Comparison of ENCODE assay signal across 9 cellular contexts in genomic region chr22:40635008-40635939, GRCh38. TPM values are rescaled to one million over a fixed set of nuclear protein-coding genes. Genes with fewer than 3 reads are reported as not detected.
DNase-seq lines count a peak whose midpoint lies in the region; ATAC-seq and TF ChIP-seq lines count a peak whose summit lies in the region.
"Had no signal": no experiment of that assay in that cellular context is flagged by ENCODE, and none has a peak within 500 bp of the region (broad histone marks: within the 10 kb centered on the region; RNA-seq: fewer than 3 reads in every experiment).

No MANE protein-coding gene starts in this region.

- H3K9me3 Mint-ChIP-seq in HFFc6, result no peaks in the 10 kb centered on the region
- H3K9me3 Mint-ChIP-seq in activated naive CD8-positive, alpha-beta T cell treated with anti-CD3 and anti-CD28 coated beads, Interleukin-2, amount 50 U/mL, for 24 hours, result no peaks in the 10 kb centered on the region
- H3K9me3 Mint-ChIP-seq in stimulated activated naive CD8-positive, alpha-beta T cell treated with anti-CD3 and anti-CD28 coated beads, Interleukin-15, amount 100 ng/mL, for 72 hours, result no peaks in the 10 kb centered on the region

- H3K27ac Mint-ChIP-seq in HFFc6, result peak overlapping the region; percentile 80
- no peak overlapping the region for H3K27ac Mint-ChIP-seq in activated naive CD8-positive, alpha-beta T cell treated with anti-CD3 and anti-CD28 coated beads, Interleukin-2, amount 50 U/mL, for 24 hours
- H3K27ac Mint-ChIP-seq in stimulated activated naive CD8-positive, alpha-beta T cell treated with anti-CD3 and anti-CD28 coated beads, Interleukin-15, amount 100 ng/mL, for 72 hours, result peak overlapping the region in 1 of 2 donors; percentile 87

- ATAC-seq in activated naive CD8-positive, alpha-beta T cell treated with anti-CD3 and anti-CD28 coated beads, Interleukin-2, amount 50 U/mL, for 24 hours, result no peak
- no peak for ATAC-seq in stimulated activated naive CD8-positive, alpha-beta T cell treated with anti-CD3 and anti-CD28 coated beads, Interleukin-15, amount 100 ng/mL, for 72 hours

- no peak for TF ChIP-seq CTCF in HFFc6 (IDR thresholded peaks at IDR 0.05)

- H3K4me3 ChIP-seq in iPS-18c (ENCODE audit: insufficient read depth, low read depth, low read length), result peak overlapping the region; percentile 89

- in situ Hi-C loops in KBM-7 (cut with MboI; ENCODE audit: low pct_unique_long_range_greater_than_20kb, low sequenced_read_pairs), result no loop called here

- DNase-seq in HFFc6 (peak; percentile 21), A172 (ENCODE audit: low spot score) (no peak), KBM-7 (no peak)
- no peak for DNase-seq in activated naive CD8-positive, alpha-beta T cell treated with anti-CD3 and anti-CD28 coated beads, Interleukin-2, amount 50 U/mL, for 24 hours
- DNase-seq in stimulated activated naive CD8-positive, alpha-beta T cell treated with anti-CD3 and anti-CD28 coated beads, Interleukin-15, amount 100 ng/mL, for 72 hours, result no peak
- no peak for DNase-seq in stimulated activated naive CD4-positive, alpha-beta T cell (lab: John Stamatoyannopoulos, UW)
- no peak for DNase-seq in activated effector memory CD4-positive, alpha-beta T cell treated with anti-CD3 and anti-CD28 coated beads, Interleukin-2, amount 50 U/mL, for 16 hours

- no peaks in the 10 kb centered on the region for H3K9me3 ChIP-seq in iPS-18c (ENCODE audit: control insufficient read depth, insufficient read depth, low read length)

- H3K4me1 Mint-ChIP-seq in HFFc6 (ENCODE audit: low read depth), result peaks cover 59% of the 10 kb centered on the region
- H3K4me1 Mint-ChIP-seq in activated naive CD8-positive, alpha-beta T cell treated with anti-CD3 and anti-CD28 coated beads, Interleukin-2, amount 50 U/mL, for 24 hours, result peaks cover 46% of the 10 kb centered on the region
- peaks cover 54% of the 10 kb centered on the region for H3K4me1 Mint-ChIP-seq in stimulated activated naive CD8-positive, alpha-beta T cell treated with anti-CD3 and anti-CD28 coated beads, Interleukin-15, amount 100 ng/mL, for 72 hours

- no peaks in the 10 kb centered on the region for H3K27me3 Mint-ChIP-seq in HFFc6 (ENCODE audit: insufficient read depth)
- no peaks in the 10 kb centered on the region for H3K27me3 Mint-ChIP-seq in activated naive CD8-positive, alpha-beta T cell treated with anti-CD3 and anti-CD28 coated beads, Interleukin-2, amount 50 U/mL, for 24 hours
- no peaks in the 10 kb centered on the region for H3K27me3 Mint-ChIP-seq in stimulated activated naive CD8-positive, alpha-beta T cell treated with anti-CD3 and anti-CD28 coated beads, Interleukin-15, amount 100 ng/mL, for 72 hours

- H3K36me3 Mint-ChIP-seq in HFFc6 (ENCODE audit: low read depth), result peaks cover 15% of the 10 kb centered on the region; the same call in 1 of the 2 replicates
- H3K36me3 Mint-ChIP-seq in activated naive CD8-positive, alpha-beta T cell treated with anti-CD3 and anti-CD28 coated beads, Interleukin-2, amount 50 U/mL, for 24 hours (ENCODE audit: low read depth), result no peaks in the 10 kb centered on the region

- peak overlapping the region; percentile 91 for H3K4me3 Mint-ChIP-seq in HFFc6
- peak overlapping the region; percentile 86 for H3K4me3 Mint-ChIP-seq in activated naive CD8-positive, alpha-beta T cell treated with anti-CD3 and anti-CD28 coated beads, Interleukin-2, amount 50 U/mL, for 24 hours
- peak overlapping the region; percentile 84 to 85 for H3K4me3 Mint-ChIP-seq in stimulated activated naive CD8-positive, alpha-beta T cell treated with anti-CD3 and anti-CD28 coated beads, Interleukin-15, amount 100 ng/mL, for 72 hours

RNA-seq across cellular contexts. Expression of gene MRTFA, which starts 1.2 kb away (rescaled TPM):
- total RNA-seq in HFFc6 (2021; fragmentation: NEBNext Ultra II Directional; extraction: Animal tissue kit (Norgen Biotek cat#: 25700)), result 10 to 100 TPM; 36.4 to 48.7 (median 42.2) TPM
- total RNA-seq in A172 (2014; rRNA removed; shearing (Covaris generic)), result 47.7 and 56.5 TPM in 2 replicates

RNA-seq across cellular contexts. Expression of gene MCHR1, which starts 44.0 kb away (rescaled TPM):
- total RNA-seq in HFFc6 (2021; fragmentation: NEBNext Ultra II Directional; extraction: Animal tissue kit (Norgen Biotek cat#: 25700)), result under 1 TPM in 1 of 6 experiments, not detected in 5; 0.28 TPM
- total RNA-seq in A172 (2014; rRNA removed; shearing (Covaris generic)), result not detected in 2 replicates
- total RNA-seq: RPMI7951 had no signal
